8 cellular contexts compared by ENCODE assay signal in the genomic region with DNA sequence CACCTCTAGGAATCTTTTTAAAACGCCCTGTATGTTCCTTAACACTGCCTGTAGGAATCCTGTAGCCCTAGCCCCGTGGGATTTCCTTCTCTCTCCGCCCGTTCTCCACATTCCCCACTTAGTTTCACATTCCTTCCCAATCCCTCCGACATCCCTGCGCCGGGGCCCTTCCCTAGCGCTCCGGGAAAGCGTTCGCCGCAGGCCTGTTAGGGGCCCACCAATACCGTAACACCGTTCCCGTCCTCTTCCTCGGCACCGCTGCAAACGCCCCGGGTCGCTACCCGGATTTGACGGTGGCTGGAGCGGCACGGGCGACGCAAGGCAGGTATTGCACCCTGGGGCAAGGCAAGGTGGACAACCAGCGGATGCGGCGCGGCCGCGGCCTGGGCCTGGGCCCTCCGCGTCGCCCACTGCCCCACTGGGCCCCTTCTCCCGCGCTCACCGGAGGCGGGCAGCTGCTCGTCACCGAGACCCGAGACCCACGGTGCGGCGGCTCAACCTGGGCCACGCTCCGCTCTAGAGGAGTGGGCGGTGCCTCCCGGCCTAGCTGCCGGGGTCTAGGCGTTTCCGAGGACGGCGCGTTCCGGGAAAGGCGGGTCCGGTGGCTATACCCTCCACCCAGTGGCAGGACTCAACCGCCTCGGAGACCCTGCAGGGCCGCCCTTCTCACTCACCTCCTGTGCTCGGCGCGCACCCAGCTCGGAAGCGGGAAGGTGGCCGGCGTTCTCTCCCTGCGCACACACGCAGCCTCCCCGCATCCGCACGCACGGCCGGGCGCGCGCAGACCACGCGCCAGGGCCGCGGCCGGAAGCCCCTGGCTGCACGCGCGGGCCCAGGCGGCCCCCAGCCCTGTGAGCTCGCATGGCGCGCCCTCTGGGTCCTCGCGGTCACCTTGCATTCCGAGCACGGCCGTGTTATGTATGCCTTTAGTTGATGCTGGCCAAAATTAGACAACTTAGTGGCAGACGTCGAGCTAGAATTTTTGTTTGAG. TPM values are rescaled to one million over a fixed set of nuclear protein-coding genes. Genes with fewer than 3 reads are reported as not detected.
DNase-seq lines count a peak whose midpoint lies in the region; ATAC-seq and TF ChIP-seq lines count a peak whose summit lies in the region.

A gene with protein sequence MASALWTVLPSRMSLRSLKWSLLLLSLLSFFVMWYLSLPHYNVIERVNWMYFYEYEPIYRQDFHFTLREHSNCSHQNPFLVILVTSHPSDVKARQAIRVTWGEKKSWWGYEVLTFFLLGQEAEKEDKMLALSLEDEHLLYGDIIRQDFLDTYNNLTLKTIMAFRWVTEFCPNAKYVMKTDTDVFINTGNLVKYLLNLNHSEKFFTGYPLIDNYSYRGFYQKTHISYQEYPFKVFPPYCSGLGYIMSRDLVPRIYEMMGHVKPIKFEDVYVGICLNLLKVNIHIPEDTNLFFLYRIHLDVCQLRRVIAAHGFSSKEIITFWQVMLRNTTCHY (minus strand): TSS at position 789 of the 991 bp plus-strand sequence. CDS start 18,595 bp downstream, outside the sequence.

- intact Hi-C loops in spleen (cut with DNase I; ENCODE audit: low total_unique reads) = no loop called here

- DNase-seq in DMS114 treated with DMSO at 0.1 percent for 48 hours (lab: John Stamatoyannopoulos, UW; ENCODE audit: unreplicated experiment) (peak; percentile 15), choroid plexus epithelial cell (ENCODE audit: low read depth) (peak; percentile 50), kidney epithelial cell (ENCODE audit: low read depth) (peak; percentile 18), spleen (peak; percentile 87), cortex of kidney (lab: John Stamatoyannopoulos, UW) (no peak)

- H3K36me3 ChIP-seq in kidney epithelial cell (ENCODE audit: control insufficient read depth, insufficient read depth, low read length) (no peaks in the 10 kb centered on the region), spleen (peaks cover 0 to 8% (median 0%) of the 10 kb centered on the region in 6 donors)

- H3K27ac ChIP-seq in spleen = peak within 1 kb of the TSS; percentile 50 to 82 (median 74)

- no peaks in the 10 kb centered on the region for H3K9me3 ChIP-seq in spleen

- H3K27me3 ChIP-seq in kidney epithelial cell (ENCODE audit: control insufficient read depth, insufficient read depth, low read length) = no peaks in the 10 kb centered on the region
- peaks cover 0 to 25% (median 0%) of the 10 kb centered on the region in 7 donors for H3K27me3 ChIP-seq in spleen (replicated peaks in 1 of 7)

- H3K4me1 ChIP-seq in spleen = peaks cover 0 to 22% (median 10%) of the 10 kb centered on the region in 6 donors

- TF ChIP-seq POLR2A in spleen (IDR thresholded peaks at IDR 0.05) = no peak

- H3K4me3 ChIP-seq in choroid plexus epithelial cell (ENCODE audit: low read depth, low read length) (peak within 1 kb of the TSS; percentile 68), kidney epithelial cell (ENCODE audit: low read depth, low read length) (peak within 1 kb of the TSS; percentile 85), spleen (peak within 1 kb of the TSS; percentile 60 to 88 (median 67))

- ATAC-seq in GM19438 (IDR thresholded peaks at IDR 0.05; ENCODE audit: low read depth, unreplicated experiment) (peak; percentile 86), HG03469 (IDR thresholded peaks at IDR 0.05; ENCODE audit: unreplicated experiment) (peak; percentile 60), SK-N-SH treated with all-trans-retinoic acid at 6 μM for 48 hours (peak; percentile 83)

- TF ChIP-seq CTCF in choroid plexus epithelial cell (conservative IDR thresholded peaks at IDR 0.05; ENCODE audit: low read depth, low read length) (no peak), kidney epithelial cell (IDR thresholded peaks at IDR 0.05; ENCODE audit: insufficient read depth, low read length, poor library complexity, severe bottlenecking) (no peak), spleen (IDR thresholded peaks at IDR 0.05 in 8 of 11, conservative IDR thresholded peaks at IDR 0.05 in 3 of 11) (no peak)

- whole genome bisulfite sequencing in spleen, 5 donors = 2 to 5% (median 2%) methylated on average over 47 to 97 of the region's 97 CpGs

TF ChIP-seq in SK-N-SH treated with all-trans-retinoic acid at 6 μM for 48 hours, 23 proteins besides CTCF, POLR2A, EP300 and RAD21:
- no peak for TF ChIP-seq ZNF565 (CRISPR knock-in tag; conservative IDR thresholded peaks at IDR 0.05; ENCODE audit: low read depth)
- TF ChIP-seq ZFP3 (CRISPR knock-in tag; IDR thresholded peaks at IDR 0.05) = no peak
- TF ChIP-seq PPARA (CRISPR knock-in tag; IDR thresholded peaks at IDR 0.05; ENCODE audit: borderline replicate concordance) = no peak
- TF ChIP-seq TOX (CRISPR knock-in tag; IDR thresholded peaks at IDR 0.05; ENCODE audit: borderline replicate concordance) = no peak
- no peak for TF ChIP-seq ZC3H10 (CRISPR knock-in tag; IDR thresholded peaks at IDR 0.05)
- TF ChIP-seq ZNF8 (CRISPR knock-in tag; IDR thresholded peaks at IDR 0.05) = no peak
- TF ChIP-seq CSDC2 (CRISPR knock-in tag; IDR thresholded peaks at IDR 0.05) = no peak
- no peak for TF ChIP-seq TCF4 (CRISPR knock-in tag; IDR thresholded peaks at IDR 0.05; ENCODE audit: borderline replicate concordance)

RNA-seq across cellular contexts. Expression of the gene that starts here (rescaled TPM):
- total RNA-seq in kidney epithelial cell (22.5 and 29.0 TPM in 2 replicates), spleen (10 to 100 TPM in 4 of 7 donors, 1 to 10 TPM in 3; 7.1 to 10.9 (median 10.2) TPM)
- polyA plus RNA-seq in spleen = 1 to 10 TPM; 2.4 to 3.1 (median 3.0) TPM
